ENCODE assay signal across 20 cellular contexts in the genomic region with DNA sequence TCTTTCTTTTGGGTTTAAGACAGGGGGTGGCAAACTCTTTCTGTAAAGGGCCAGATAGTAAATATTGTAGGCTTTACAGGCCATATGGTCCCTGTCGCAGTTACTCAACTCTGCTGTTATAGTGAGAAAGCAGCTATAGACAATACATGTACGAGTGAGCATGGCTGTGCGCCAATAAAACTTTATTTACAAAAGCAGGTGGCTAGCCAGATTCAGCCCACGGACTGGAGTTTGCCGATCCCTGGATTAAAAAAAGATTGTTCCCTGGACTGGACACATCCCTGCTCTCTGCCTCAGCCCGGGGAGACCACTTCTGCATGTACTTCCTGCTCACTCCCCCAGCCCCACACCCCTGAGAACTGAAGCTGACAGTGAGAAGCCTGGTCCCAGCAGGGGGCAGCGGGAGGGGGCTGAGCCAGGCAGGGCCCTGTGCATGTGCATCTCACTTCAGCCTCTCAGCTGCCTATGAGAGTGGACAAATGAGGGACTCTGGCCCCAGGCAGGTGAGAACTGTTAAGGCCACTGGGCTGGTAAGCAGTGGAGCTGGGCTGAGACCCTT.
A peak's percentile ranks its signal among the peaks of the same experiment; 100 is the strongest.
DNase-seq lines count a peak whose midpoint lies in the region; FAIRE-seq and TF ChIP-seq lines count a peak whose summit lies in the region.
"Had no signal": no experiment of that assay in that cellular context is flagged by ENCODE, and none has a peak within 500 bp of the region (broad histone marks: within the 10 kb centered on the region; RNA-seq: fewer than 3 reads in every experiment).

No MANE protein-coding gene starts in this region.

- no peak overlapping the region for H3K27ac ChIP-seq in H1 (ENCODE audit: low read depth, low read length)
- H3K27ac ChIP-seq: A549, SK-N-MC had no signal

- H3K23me2 ChIP-seq in H1 (ENCODE audit: low read depth, low read length), result peaks cover 3% of the 10 kb centered on the region; the same call in 1 of the 2 replicates

- WGBS in H1 (ENCODE audit: extremely low coverage in 1 of 2, insufficient coverage in 1 of 2, insufficient read length in 1 of 2, insufficient replicate concordance in 2 of 2, low coverage in 1 of 2, low lambda C conversion rate in 2 of 2, missing lambda C conversion rate in 1 of 2), 2 experiments, result 76% methylated on average over 7 of the region's 7 CpGs; no CpG with 5 or more reads in 1 of the 2 experiments

- no peaks in the 10 kb centered on the region for H3K79me2 ChIP-seq in H1 (ENCODE audit: control insufficient read depth in 1 of 2, insufficient read depth in 2 of 2, low read length in 2 of 2)

- H3K23ac ChIP-seq in H1 (ENCODE audit: insufficient read length), result no peak overlapping the region

- no peak overlapping the region for H3K14ac ChIP-seq in H1 (ENCODE audit: insufficient read length)

- no peak overlapping the region for H3K9ac ChIP-seq in H1 (replicated peaks in 1 of 4; ENCODE audit: extremely low read depth in 1 of 4, low read depth in 3 of 4, low read length in 3 of 4)

- 0 out of 2 replicates have a peak overlapping the region, but pooled peaks have one; percentile 94 for H2AK5ac ChIP-seq in H1 (ENCODE audit: low read depth, low read length)

- H4K91ac ChIP-seq in H1 (replicated peaks; ENCODE audit: insufficient read length, low read length), result peak overlapping the region; percentile 20

- peaks cover 4 to 13% of the 10 kb centered on the region in 2 experiments; a peak in 3 of 4 replicates for H3K9me3 ChIP-seq in H1 (ENCODE audit: insufficient read depth in 2 of 2, low read depth in 1 of 2, low read length in 1 of 2)
- H3K9me3 ChIP-seq: HAP-1 had no signal

- no peak overlapping the region for H3K56ac ChIP-seq in H1 (replicated peaks; ENCODE audit: insufficient read length, low read depth, low read length)

- H3K36me3 ChIP-seq in H1 (ENCODE audit: control insufficient read depth in 2 of 4, insufficient read depth in 4 of 4, low read length in 3 of 4), result no peaks in the 10 kb centered on the region; a peak in 1 of 8 replicates
- H3K36me3 ChIP-seq: HAP-1 had no signal

- H3K4me2 ChIP-seq in H1 (ENCODE audit: insufficient read depth in 1 of 2, low read depth in 2 of 2, low read length in 2 of 2), result no peak overlapping the region; a peak in 1 of 4 replicates
- H3K4me2 ChIP-seq: A549 had no signal

- no peak overlapping the region for H4K5ac ChIP-seq in H1 (ENCODE audit: insufficient read length, low read depth, low read length)

- no peak for TF ChIP-seq EP300 in H1 (IDR thresholded peaks at IDR 0.05; ENCODE audit: borderline replicate concordance in 1 of 2, low read depth in 2 of 2, low read length in 2 of 2)

- no peak overlapping the region for H4K8ac ChIP-seq in H1 (ENCODE audit: extremely low read depth, insufficient read depth, low read length)

- H3K18ac ChIP-seq in H1 (ENCODE audit: extremely low read depth, low read length), result no peak overlapping the region; the same call in 1 of the 2 replicates

- peak overlapping the region; percentile 30; the same call in 1 of the 2 replicates for H2BK12ac ChIP-seq in H1 (ENCODE audit: low read depth, low read length)

- no peak for TF ChIP-seq POLR2A in H1 (IDR thresholded peaks at IDR 0.05; ENCODE audit: control extremely low read depth in 1 of 2, low read depth in 2 of 2, low read length in 2 of 2)

- H3K4ac ChIP-seq in H1 (replicated peaks; ENCODE audit: insufficient read length, low read depth, low read length), result no peak overlapping the region

- no peak overlapping the region for H2BK5ac ChIP-seq in H1 (ENCODE audit: low read depth, low read length)

- H3K4me1 ChIP-seq in H1 (replicated peaks in 1 of 4; ENCODE audit: control insufficient read depth in 3 of 4, insufficient read depth in 4 of 4, low read length in 3 of 4), result peaks cover 10 to 24% (median 15%) of the 10 kb centered on the region in 4 experiments
- H3K4me1 ChIP-seq: A549, HAP-1 had no signal

- POLR2A ChIA-PET in H1 (lab: Charles Lee; ENCODE audit: partially characterized antibody), result interaction anchor here (1.3 kb wide), 1 partner anchor 10 kb away, joined by 3 read pairs; no protein-coding TSS in a partner anchor

- H2BK15ac ChIP-seq in H1 (ENCODE audit: low read length), result no peak overlapping the region

- no peaks in the 10 kb centered on the region for H3K27me3 ChIP-seq in H1 (replicated peaks in 1 of 4; ENCODE audit: control insufficient read depth in 3 of 4, extremely low read depth in 1 of 4, insufficient read depth in 3 of 4, low read length in 3 of 4)

- no peaks in the 10 kb centered on the region for H4K20me1 ChIP-seq in H1 (replicated peaks in 1 of 2; ENCODE audit: control insufficient read depth in 1 of 2, insufficient read depth in 2 of 2, low read length in 2 of 2)

- TF ChIP-seq RAD21 in H1 (IDR thresholded peaks at IDR 0.05 in 1 of 2, conservative IDR thresholded peaks at IDR 0.05 in 1 of 2; ENCODE audit: low read depth in 2 of 2, low read length in 2 of 2), result no peak

- TF ChIP-seq CTCF in H1 (IDR thresholded peaks at IDR 0.05; ENCODE audit: control extremely low read depth in 1 of 3, insufficient read depth in 1 of 3, low read depth in 1 of 3, low read length in 3 of 3), result no peak

- 0 out of 2 replicates have a peak overlapping the region, but pooled peaks have one; percentile 93 for H2BK20ac ChIP-seq in H1 (ENCODE audit: low read length)

- no peak overlapping the region for H2BK120ac ChIP-seq in H1 (replicated peaks; ENCODE audit: low read depth, low read length)

- CTCF ChIA-PET in H1 (lab: Charles Lee; ENCODE audit: partially characterized antibody), result interaction anchor here (0.6 to 1.0 kb wide), 5 partner anchors 21 to 340 kb away, joined by 3 read pairs; no protein-coding TSS in a partner anchor

- H3K79me1 ChIP-seq in H1 (ENCODE audit: low read depth, low read length), result no peaks in the 10 kb centered on the region

- H2AFZ ChIP-seq in H1 (ENCODE audit: low read length), result no peak overlapping the region

- no peak overlapping the region for H3K4me3 ChIP-seq in H1 (ENCODE audit: extremely low read depth in 1 of 4, insufficient read depth in 2 of 4, low read depth in 3 of 4, low read length in 4 of 4)
- H3K4me3 ChIP-seq: A549, HAP-1, SK-N-MC had no signal

- FAIRE-seq in H1 (lab: Jason Lieb, UNC), result no peak
- FAIRE-seq: A549, HTR-8/SVneo, RCC 7860 had no signal

- DNase-seq in NCI-H82 (lab: John Stamatoyannopoulos, UW), result peak; percentile 71
- no peak for DNase-seq in NCI-H82 treated with DMSO at 0.1 percent for 48 hours (lab: John Stamatoyannopoulos, UW; ENCODE audit: unreplicated experiment)
- DNase-seq in NCI-H1694 (lab: John Stamatoyannopoulos, UW), result peak; percentile 74
- no peak for DNase-seq in H1 (ENCODE audit: low read depth in 1 of 2, low spot score in 2 of 2)
- DNase-seq in superior temporal gyrus (ENCODE audit: extremely low spot score), result peak; percentile 22
- DNase-seq in activated CD4-positive, alpha-beta T cell treated with anti-CD3 and anti-CD28 coated beads, Interleukin-2, amount 50 U/mL, for 1 hour, result no peak
- DNase-seq in iPS-NIHi7 (ENCODE audit: extremely low spot score), result no peak
- no peak for DNase-seq in NCI-H1436 treated with DMSO at 0.1 percent for 48 hours (lab: John Stamatoyannopoulos, UW)
- DNase-seq: C1 segment of cervical spinal cord, DMS153, MV-4-11, NCI-H146, NCI-H510A treated with DMSO at 0.1 percent for 48 hours, Right ventricle myocardium superior, T-cell had no signal

TF ChIP-seq in H1, 55 proteins besides CTCF, POLR2A, EP300 and RAD21:
- no peak for TF ChIP-seq ASH2L (IDR thresholded peaks at IDR 0.05; ENCODE audit: low read length)
- no peak for TF ChIP-seq NRF1 (IDR thresholded peaks at IDR 0.05; ENCODE audit: low read depth, low read length)
- TF ChIP-seq CHD1 (IDR thresholded peaks at IDR 0.05; ENCODE audit: low read depth, low read length), result no peak
- no peak for TF ChIP-seq JUND (IDR thresholded peaks at IDR 0.05; ENCODE audit: low read length)
- TF ChIP-seq SIX5 (IDR thresholded peaks at IDR 0.05; ENCODE audit: low read depth, low read length), result no peak
- TF ChIP-seq SP1 (IDR thresholded peaks at IDR 0.05; ENCODE audit: low read depth, low read length), result no peak
- no peak for TF ChIP-seq SP4 (IDR thresholded peaks at IDR 0.05; ENCODE audit: low read length)
- no peak for TF ChIP-seq TBP (IDR thresholded peaks at IDR 0.05; ENCODE audit: low read depth, low read length)
- no peak for TF ChIP-seq TAF1 (IDR thresholded peaks at IDR 0.05; ENCODE audit: low read depth, low read length)
- TF ChIP-seq SP2 (IDR thresholded peaks at IDR 0.05; ENCODE audit: low read length), result no peak
- no peak for TF ChIP-seq RNF2 (IDR thresholded peaks at IDR 0.05; ENCODE audit: borderline replicate concordance, low read depth, low read length, missing control alignments, poor library complexity, severe bottlenecking)
- no peak for TF ChIP-seq PHF8 (conservative IDR thresholded peaks at IDR 0.05; ENCODE audit: low read depth, low read length)
- no peak for TF ChIP-seq POU5F1 (IDR thresholded peaks at IDR 0.05; ENCODE audit: low read depth, low read length)
- no peak for TF ChIP-seq GTF2F1 (IDR thresholded peaks at IDR 0.05; ENCODE audit: borderline replicate concordance, low read depth, low read length)
- no peak for TF ChIP-seq SIRT6 (IDR thresholded peaks at IDR 0.05; ENCODE audit: low read length)
- TF ChIP-seq MAFK (IDR thresholded peaks at IDR 0.05; ENCODE audit: low read depth, low read length), result no peak
- TF ChIP-seq SIN3A (conservative IDR thresholded peaks at IDR 0.05 in 1 of 2, IDR thresholded peaks at IDR 0.05 in 1 of 2; ENCODE audit: low read depth in 1 of 2, low read length in 2 of 2), result no peak
- no peak for TF ChIP-seq CEBPB (IDR thresholded peaks at IDR 0.05; ENCODE audit: low read depth, low read length)
- no peak for TF ChIP-seq CBX5 (IDR thresholded peaks at IDR 0.05; ENCODE audit: low read depth, low read length)
- TF ChIP-seq RFX5 (IDR thresholded peaks at IDR 0.05; ENCODE audit: borderline replicate concordance, low read depth, low read length), result no peak

Comparison
In these comparisons a context has a peak if more than half of its experiments do, and no peak if none do; other contexts are left out.
1. DNase-seq: peak in NCI-H82 (single experiment), NCI-H1694 (single experiment) and superior temporal gyrus (single experiment); none in NCI-H82 treated with DMSO at 0.1 percent for 48 hours (single experiment), H1 (0 of 2), activated CD4-positive, alpha-beta T cell treated with anti-CD3 and anti-CD28 coated beads, Interleukin-2, amount 50 U/mL, for 1 hour (single experiment), iPS-NIHi7 (single experiment) and NCI-H1436 treated with DMSO at 0.1 percent for 48 hours (single experiment).